ENCODE assay signal across 1 cellular context in genomic region chr17:82449136-82449882, GRCh38.
TF ChIP-seq lines count a peak whose summit lies in the region.

No MANE protein-coding gene starts in this region.

TF ChIP-seq in GM23338, 12 proteins besides CTCF, POLR2A, EP300 and RAD21 (continued from another document):
- TF ChIP-seq REST (IDR thresholded peaks at IDR 0.05; ENCODE audit: unreplicated experiment) = no peak
